Comparison of ENCODE assay signal across 1 cellular context in the genomic region with DNA sequence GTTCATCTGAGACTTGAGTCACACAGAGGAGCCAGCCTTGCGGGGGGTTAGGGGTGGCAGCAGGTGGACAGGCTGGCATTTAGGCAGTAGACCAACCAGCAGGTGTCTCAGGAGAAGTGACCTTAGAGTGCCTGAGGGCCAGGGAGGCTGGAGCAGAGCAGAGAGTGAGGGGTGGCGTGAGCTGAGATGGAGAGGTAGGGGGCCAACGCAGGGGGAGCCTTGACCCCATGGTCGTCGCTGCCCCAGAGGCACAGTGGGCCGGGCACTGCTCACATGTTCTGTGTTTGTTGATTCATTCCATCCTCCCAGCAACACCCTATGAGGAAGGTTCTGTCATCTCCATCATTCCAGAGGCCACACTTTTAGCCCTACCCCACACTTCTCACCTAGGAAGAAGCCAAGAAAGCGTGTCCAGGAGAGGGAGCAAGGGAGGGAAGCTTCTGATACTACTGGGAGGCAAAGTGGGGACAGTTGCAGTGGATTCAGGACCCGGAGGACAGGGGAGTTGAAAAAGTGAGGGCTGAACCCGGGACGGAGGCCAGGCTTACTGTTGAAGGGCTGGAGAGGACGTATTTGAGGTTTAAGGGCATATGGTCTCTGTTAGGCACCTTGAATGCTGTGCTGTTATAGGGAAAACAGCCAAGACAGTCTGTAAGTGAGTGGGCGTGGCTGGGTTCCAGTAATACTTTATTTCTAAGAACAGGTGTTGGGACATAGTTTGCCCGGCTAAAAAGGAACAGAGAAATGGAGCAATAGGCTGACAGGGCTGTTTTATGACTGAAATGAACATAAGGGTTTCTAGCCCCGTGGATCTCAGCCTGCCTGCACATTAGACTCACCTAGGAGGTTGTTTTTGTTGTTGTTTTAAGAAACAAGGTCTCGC.
TF ChIP-seq lines count a peak whose summit lies in the region.

No MANE protein-coding gene starts in this region.

TF ChIP-seq in K562, 482 proteins besides CTCF, POLR2A, EP300 and RAD21:
- TF ChIP-seq DPF2 (IDR thresholded peaks at IDR 0.05) (no peak), RBFOX2 (IDR thresholded peaks at IDR 0.05; ENCODE audit: low read depth, low read length) (peak; percentile 30; the same call in 1 of the 2 replicates)
- TF ChIP-seq, protein P1, sequence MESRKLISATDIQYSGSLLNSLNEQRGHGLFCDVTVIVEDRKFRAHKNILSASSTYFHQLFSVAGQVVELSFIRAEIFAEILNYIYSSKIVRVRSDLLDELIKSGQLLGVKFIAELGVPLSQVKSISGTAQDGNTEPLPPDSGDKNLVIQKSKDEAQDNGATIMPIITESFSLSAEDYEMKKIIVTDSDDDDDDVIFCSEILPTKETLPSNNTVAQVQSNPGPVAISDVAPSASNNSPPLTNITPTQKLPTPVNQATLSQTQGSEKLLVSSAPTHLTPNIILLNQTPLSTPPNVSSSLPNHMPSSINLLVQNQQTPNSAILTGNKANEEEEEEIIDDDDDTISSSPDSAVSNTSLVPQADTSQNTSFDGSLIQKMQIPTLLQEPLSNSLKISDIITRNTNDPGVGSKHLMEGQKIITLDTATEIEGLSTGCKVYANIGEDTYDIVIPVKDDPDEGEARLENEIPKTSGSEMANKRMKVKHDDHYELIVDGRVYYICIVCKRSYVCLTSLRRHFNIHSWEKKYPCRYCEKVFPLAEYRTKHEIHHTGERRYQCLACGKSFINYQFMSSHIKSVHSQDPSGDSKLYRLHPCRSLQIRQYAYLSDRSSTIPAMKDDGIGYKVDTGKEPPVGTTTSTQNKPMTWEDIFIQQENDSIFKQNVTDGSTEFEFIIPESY (CRISPR knock-in tag; IDR thresholded peaks at IDR 0.05): peak; percentile 56; the same call in 1 of the 2 replicates
TF ChIP-seq in K562: peak in this region for 2.
